Comparison of ENCODE assay signal across 20 cellular contexts in genomic region chr3:185978516-185978915, GRCh38.
"Had no signal": no experiment of that assay in that cellular context is flagged by ENCODE, and none has a peak within 500 bp of the region (broad histone marks: within the 10 kb centered on the region; RNA-seq: fewer than 3 reads in every experiment).

No MANE protein-coding gene starts in this region.

- H3K27ac ChIP-seq: HL-60, RWPE1 had no signal

- ATAC-seq: Panc1, PC-3, SK-N-SH treated with all-trans-retinoic acid at 6 μM for 48 hours had no signal

- DNase-seq: KBM-7, MV-4-11, NCI-H1092, NCI-H1105 treated with DMSO at 0.1 percent for 48 hours, NCI-H1417 treated with DMSO at 0.1 percent for 48 hours, NCI-H146, NCI-H1694 treated with DMSO at 0.1 percent for 48 hours, NCI-H1930, NCI-H2081, NCI-H2107, NCI-H2227 treated with DMSO at 0.1 percent for 48 hours, NCI-H524, NCI-H526 treated with DMSO at 0.1 percent for 48 hours, NCI-H774, PC-3, SHP77 had no signal
